10 cellular contexts compared by ENCODE assay signal in the genomic region with DNA sequence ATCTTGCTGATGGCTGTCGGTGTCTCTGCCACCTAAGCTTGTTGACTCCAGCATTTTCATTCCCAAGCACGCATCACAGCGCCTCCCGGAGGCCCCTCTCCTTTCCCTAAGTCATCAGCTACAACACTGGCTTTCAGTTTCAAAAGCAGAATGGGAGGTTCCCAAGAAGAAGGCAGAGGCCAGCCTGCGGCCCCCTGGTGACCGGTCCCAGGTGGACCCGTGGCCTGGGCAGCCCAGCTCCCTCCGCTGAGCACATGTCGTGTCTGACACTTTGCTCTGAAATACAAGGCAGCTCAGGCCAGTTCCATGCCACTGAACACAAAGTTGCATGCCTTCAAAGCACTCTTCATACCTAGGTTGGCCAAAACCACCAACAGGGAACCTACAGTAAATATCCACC. TPM values are rescaled to one million over a fixed set of nuclear protein-coding genes. Genes with fewer than 3 reads are reported as not detected.
DNase-seq lines count a peak whose midpoint lies in the region; ATAC-seq and TF ChIP-seq lines count a peak whose summit lies in the region.
"Had no signal": no experiment of that assay in that cellular context is flagged by ENCODE, and none has a peak within 500 bp of the region (broad histone marks: within the 10 kb centered on the region; RNA-seq: fewer than 3 reads in every experiment).

No MANE protein-coding gene starts in this region.

- peaks cover 63% of the 10 kb centered on the region for H3K36me3 Mint-ChIP-seq in dendritic cell treated with granulocyte-macrophage colony-stimulating factor and Interleukin-4, amounts not matched to agents 40 ng/mL and 50 ng/mL, for 4 days (ENCODE audit: low read depth)

- DNase-seq in LHCN-M2 (ENCODE audit: low read depth) (peak; percentile 45), mesenchymal stem cell (peak; percentile 66), NCI-H1417 (lab: John Stamatoyannopoulos, UW) (no peak), hippocampal formation (lab: John Stamatoyannopoulos, UW) (no peak), NCI-H446 treated with DMSO at 0.1 percent for 48 hours (lab: John Stamatoyannopoulos, UW) (no peak)
- DNase-seq: CD8-positive, alpha-beta memory T cell; stimulated activated naive CD8-positive, alpha-beta T cell treated with anti-CD3 and anti-CD28 coated beads, Interleukin-15, Interleukin-2, amounts not matched to agents 100 U/mL and 50 U/mL, for 24 hours had no signal

- peak overlapping the region; percentile 67 to 82 for H3K18ac ChIP-seq in mesenchymal stem cell (ENCODE audit: low read depth in 1 of 2, low read length in 2 of 2)

- peak overlapping the region; percentile 46 to 55 for H3K4ac ChIP-seq in mesenchymal stem cell (ENCODE audit: low read depth in 1 of 2, low read length in 2 of 2)

- peaks cover 72% of the 10 kb centered on the region for H3K4me1 Mint-ChIP-seq in dendritic cell treated with granulocyte-macrophage colony-stimulating factor and Interleukin-4, amounts not matched to agents 40 ng/mL and 50 ng/mL, for 4 days (ENCODE audit: low read depth)

- H4K91ac ChIP-seq in mesenchymal stem cell (ENCODE audit: low read length), result peak overlapping the region; percentile 86

- H3K27me3 ChIP-seq in mesenchymal stem cell (ENCODE audit: control insufficient read depth in 1 of 2, insufficient read depth in 1 of 2, low read length in 2 of 2), result no peaks in the 10 kb centered on the region

- ATAC-seq in GM21423 (IDR thresholded peaks at IDR 0.05; ENCODE audit: unreplicated experiment), result no peak
- ATAC-seq: stimulated activated naive CD8-positive, alpha-beta T cell treated with anti-CD3 and anti-CD28 coated beads, Interleukin-15, Interleukin-2, amounts not matched to agents 100 U/mL and 50 U/mL, for 24 hours had no signal

- no peak overlapping the region for H3K27ac ChIP-seq in 22Rv1
- H3K27ac ChIP-seq in mesenchymal stem cell (ENCODE audit: low read length, poor library complexity, severe bottlenecking), result no peak overlapping the region

- peak overlapping the region; percentile 64 for H2BK120ac ChIP-seq in mesenchymal stem cell (ENCODE audit: low read depth, low read length)

- no peaks in the 10 kb centered on the region for H3K9me3 ChIP-seq in mesenchymal stem cell (ENCODE audit: control insufficient read depth, low read length)

- H3K14ac ChIP-seq in mesenchymal stem cell (ENCODE audit: low read length in 2 of 2), result peak overlapping the region in 1 of 2 experiments; percentile 23

- peak overlapping the region; percentile 80 for H3K9ac ChIP-seq in mesenchymal stem cell (ENCODE audit: low read length)

- peaks cover 39% of the 10 kb centered on the region for H3K79me1 ChIP-seq in mesenchymal stem cell (replicated peaks; ENCODE audit: low read length, poor library complexity, severe bottlenecking)

- H3K4me3 ChIP-seq in mesenchymal stem cell (ENCODE audit: insufficient read depth in 1 of 2, low read depth in 1 of 2, low read length in 2 of 2), result peak overlapping the region in 1 of 2 experiments; percentile 70

- no peak overlapping the region for H3K4me3 Mint-ChIP-seq in dendritic cell treated with granulocyte-macrophage colony-stimulating factor and Interleukin-4, amounts not matched to agents 40 ng/mL and 50 ng/mL, for 4 days
- H3K4me3 Mint-ChIP-seq: CD8-positive, alpha-beta memory T cell had no signal

- no peak overlapping the region for H2AK5ac ChIP-seq in mesenchymal stem cell (ENCODE audit: low read length, severe bottlenecking)

- intact Hi-C loops in dendritic cell treated with granulocyte-macrophage colony-stimulating factor and Interleukin-4, amounts not matched to agents 40 ng/mL and 50 ng/mL, for 4 days (cut with micrococcal nuclease), result no loop called here

- peak overlapping the region; percentile 87 for H3K27ac Mint-ChIP-seq in dendritic cell treated with granulocyte-macrophage colony-stimulating factor and Interleukin-4, amounts not matched to agents 40 ng/mL and 50 ng/mL, for 4 days

- H3K4me2 ChIP-seq in mesenchymal stem cell (ENCODE audit: low read length, poor library complexity, severe bottlenecking), result no peak overlapping the region

- H4K8ac ChIP-seq in mesenchymal stem cell (ENCODE audit: low read length), result peak overlapping the region; percentile 3

- peak overlapping the region; percentile 82 for H2BK15ac ChIP-seq in mesenchymal stem cell (ENCODE audit: low read depth, poor library complexity, severe bottlenecking)

- H3K36me3 ChIP-seq in mesenchymal stem cell (ENCODE audit: control insufficient read depth in 1 of 2, insufficient read depth in 2 of 2, low read depth in 1 of 2, low read length in 2 of 2), result peaks cover 37 to 49% of the 10 kb centered on the region in 2 experiments

- H2BK5ac ChIP-seq in mesenchymal stem cell (ENCODE audit: low read depth, low read length, poor library complexity, severe bottlenecking), result no peak overlapping the region

- no peak overlapping the region for H3K23ac ChIP-seq in mesenchymal stem cell (ENCODE audit: low read length in 2 of 2)

- peaks cover 37% of the 10 kb centered on the region for H3K4me1 ChIP-seq in mesenchymal stem cell (ENCODE audit: control insufficient read depth, insufficient read depth, low read depth, low read length)

- TF ChIP-seq CTCF in 22Rv1 (IDR thresholded peaks at IDR 0.05), result peak; percentile 18; the same call in 1 of the 2 replicates

- H2AFZ ChIP-seq in mesenchymal stem cell (ENCODE audit: low read depth, low read length), result no peak overlapping the region

- no peaks in the 10 kb centered on the region for H3K9me3 Mint-ChIP-seq in dendritic cell treated with granulocyte-macrophage colony-stimulating factor and Interleukin-4, amounts not matched to agents 40 ng/mL and 50 ng/mL, for 4 days
- H3K9me3 Mint-ChIP-seq: CD8-positive, alpha-beta memory T cell had no signal

- no peaks in the 10 kb centered on the region for H3K27me3 Mint-ChIP-seq in dendritic cell treated with granulocyte-macrophage colony-stimulating factor and Interleukin-4, amounts not matched to agents 40 ng/mL and 50 ng/mL, for 4 days

- H2BK12ac ChIP-seq in mesenchymal stem cell (ENCODE audit: low read length in 2 of 2), result peak overlapping the region; percentile 4 to 64

- WGBS in mesenchymal stem cell, result 87% methylated on average over 9 of the region's 9 CpGs

RNA-seq across cellular contexts. Expression of a gene that starts 8.5 kb away (rescaled TPM):
- total RNA-seq in LHCN-M2 (2014; rRNA removed), result 18.5 and 19.6 TPM in 2 replicates
- polyA plus RNA-seq in LHCN-M2 (2012), result 31.7 TPM
- polyA plus RNA-seq in mesenchymal stem cell (2013, experiment 1 of 2), result 49.5 TPM
- polyA plus RNA-seq in mesenchymal stem cell (2013, experiment 2 of 2), result 48.1 TPM

Comparison
In these comparisons a context has a peak if more than half of its experiments do, and no peak if none do; other contexts are left out.
1. DNase-seq: peak in LHCN-M2 (single experiment) and mesenchymal stem cell (single experiment); none in NCI-H1417 (0 of 3), hippocampal formation (0 of 2) and NCI-H446 treated with DMSO at 0.1 percent for 48 hours (single experiment).